In the genomic region with DNA sequence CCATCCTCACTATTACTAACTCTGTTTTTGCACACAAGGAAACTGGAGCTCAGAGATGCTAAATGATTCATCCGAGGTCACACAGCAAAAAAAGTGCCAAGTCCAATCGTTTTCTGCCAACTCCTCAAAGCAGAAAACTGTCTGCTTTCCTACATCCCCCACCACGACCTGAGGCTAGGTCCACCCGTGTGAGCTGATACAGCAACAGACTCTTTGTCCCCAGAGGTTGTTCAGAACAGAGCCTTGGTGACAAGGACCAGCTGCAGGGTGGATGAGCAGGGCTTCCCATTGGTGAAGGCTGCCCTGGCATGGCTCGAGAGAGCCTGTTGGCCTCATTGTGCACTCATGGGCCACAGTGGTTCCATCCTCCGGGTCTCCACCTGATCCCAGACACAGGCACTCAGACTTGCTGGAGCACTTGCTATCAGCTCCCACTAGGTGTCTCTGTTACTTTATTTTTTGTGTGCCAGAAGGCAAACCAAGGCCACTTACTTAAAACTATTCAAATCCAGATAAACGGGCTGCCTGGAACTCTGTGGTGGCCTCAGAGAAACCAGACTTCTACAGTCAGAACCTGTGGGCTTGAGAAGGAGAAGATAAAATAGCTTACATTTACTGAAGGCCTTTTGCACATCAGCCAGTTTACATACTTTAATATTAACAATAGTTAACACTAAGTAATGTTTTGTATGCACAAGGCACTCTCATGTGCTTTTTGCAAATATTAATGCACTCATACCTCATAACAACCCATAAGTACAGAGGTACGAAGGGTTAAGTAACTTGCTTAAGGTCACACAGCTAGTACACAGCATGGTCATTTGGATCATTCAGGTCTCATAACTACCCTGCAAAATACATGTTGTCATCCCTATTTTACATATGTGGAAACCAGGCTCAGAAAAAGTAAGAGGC, we compare ENCODE assay signal across 8 cellular contexts.
DNase-seq lines count a peak whose midpoint lies in the region; ATAC-seq, FAIRE-seq and TF ChIP-seq lines count a peak whose summit lies in the region.

No MANE protein-coding gene starts in this region.

- no peak overlapping the region for H2BK120ac ChIP-seq in H1 (replicated peaks; ENCODE audit: low read depth, low read length)

- TF ChIP-seq POLR2A in H54 (IDR thresholded peaks at IDR 0.05; ENCODE audit: low read depth, low read length) = no peak
- TF ChIP-seq POLR2A in H1 (IDR thresholded peaks at IDR 0.05; ENCODE audit: control extremely low read depth in 1 of 2, low read depth in 2 of 2, low read length in 2 of 2) = no peak

- peak; percentile 74 for FAIRE-seq in H54 (lab: Jason Lieb, UNC)
- FAIRE-seq in H1 (lab: Jason Lieb, UNC) = peak; percentile 96

- no peak overlapping the region for H2BK5ac ChIP-seq in H1 (ENCODE audit: low read depth, low read length)

- H3K27me3 ChIP-seq in H1 (replicated peaks in 1 of 4; ENCODE audit: control insufficient read depth in 3 of 4, extremely low read depth in 1 of 4, insufficient read depth in 3 of 4, low read length in 3 of 4) (no peaks in the 10 kb centered on the region), upper lobe of right lung (no peaks in the 10 kb centered on the region)

- H2AK5ac ChIP-seq in H1 (ENCODE audit: low read depth, low read length) = no peak overlapping the region

- H4K20me1 ChIP-seq in H1 (replicated peaks in 1 of 2; ENCODE audit: control insufficient read depth in 1 of 2, insufficient read depth in 2 of 2, low read length in 2 of 2) = no peaks in the 10 kb centered on the region

- H3K56ac ChIP-seq in H1 (replicated peaks; ENCODE audit: insufficient read length, low read depth, low read length) = no peak overlapping the region

- H3K9ac ChIP-seq in H1 (replicated peaks in 1 of 4; ENCODE audit: extremely low read depth in 1 of 4, low read depth in 3 of 4, low read length in 3 of 4) = no peak overlapping the region

- no peaks in the 10 kb centered on the region for H3K4me1 ChIP-seq in H1 (replicated peaks in 1 of 4; ENCODE audit: control insufficient read depth in 3 of 4, insufficient read depth in 4 of 4, low read length in 3 of 4)
- H3K4me1 ChIP-seq in upper lobe of right lung = no peaks in the 10 kb centered on the region

- no peak overlapping the region for H3K4me2 ChIP-seq in H1 (ENCODE audit: insufficient read depth in 1 of 2, low read depth in 2 of 2, low read length in 2 of 2)

- H2AFZ ChIP-seq in H1 (ENCODE audit: low read length) = peak overlapping the region; percentile 59; the same call in 1 of the 2 replicates

- no peak overlapping the region for H3K27ac ChIP-seq in H1 (ENCODE audit: low read depth, low read length)
- no peak overlapping the region for H3K27ac ChIP-seq in upper lobe of right lung

- no peak overlapping the region for H3K4ac ChIP-seq in H1 (replicated peaks; ENCODE audit: insufficient read length, low read depth, low read length)

- no peak overlapping the region for H4K91ac ChIP-seq in H1 (replicated peaks; ENCODE audit: insufficient read length, low read length)

- no peak overlapping the region for H3K18ac ChIP-seq in H1 (ENCODE audit: extremely low read depth, low read length)

- H4K8ac ChIP-seq in H1 (ENCODE audit: extremely low read depth, insufficient read depth, low read length) = no peak overlapping the region; the same call in 1 of the 2 replicates

- intact Hi-C loops in upper lobe of right lung (cut with DNase I) = loop anchor here (2.0 kb wide), 1 partner anchor 189 kb away; no protein-coding TSS in a partner anchor

- no peaks in the 10 kb centered on the region for H3K79me2 ChIP-seq in H1 (ENCODE audit: control insufficient read depth in 1 of 2, insufficient read depth in 2 of 2, low read length in 2 of 2)

- ATAC-seq in upper lobe of right lung = peak; percentile 96
- no peak for ATAC-seq in GM21447 (IDR thresholded peaks at IDR 0.05; ENCODE audit: unreplicated experiment)

- H4K5ac ChIP-seq in H1 (ENCODE audit: insufficient read length, low read depth, low read length) = no peak overlapping the region

- H3K14ac ChIP-seq in H1 (ENCODE audit: insufficient read length) = no peak overlapping the region

- WGBS in H1 (ENCODE audit: extremely low coverage in 1 of 2, insufficient coverage in 1 of 2, insufficient read length in 1 of 2, insufficient replicate concordance in 2 of 2, low coverage in 1 of 2, low lambda C conversion rate in 2 of 2, missing lambda C conversion rate in 1 of 2), 2 experiments = 67% methylated on average over 8 of the region's 8 CpGs; no CpG with 5 or more reads in 1 of the 2 experiments

- no peaks in the 10 kb centered on the region for H3K23me2 ChIP-seq in H1 (ENCODE audit: low read depth, low read length)

- no peak overlapping the region for H2BK20ac ChIP-seq in H1 (ENCODE audit: low read length)

- DNase-seq in DMS114 treated with DMSO at 0.1 percent for 48 hours (lab: John Stamatoyannopoulos, UW; ENCODE audit: unreplicated experiment) = peak; percentile 75
- peak; percentile 36 for DNase-seq in H54 (ENCODE audit: insufficient read length, low spot score)
- peak; percentile 7 for DNase-seq in NCI-H187 treated with DMSO at 0.1 percent for 48 hours (lab: John Stamatoyannopoulos, UW)
- DNase-seq in T follicular helper cell (ENCODE audit: low read depth) = peak; percentile 5
- DNase-seq in H1 (ENCODE audit: low read depth in 1 of 2, low spot score in 2 of 2) = peak; percentile 41 to 54
- DNase-seq in lung microvascular endothelial cell (ENCODE audit: low read depth in 2 of 2) = peak; percentile 78 to 84
- no peak for DNase-seq in upper lobe of right lung

- H3K4me3 ChIP-seq in H1 (ENCODE audit: extremely low read depth in 1 of 4, insufficient read depth in 2 of 4, low read depth in 3 of 4, low read length in 4 of 4) (no peak overlapping the region), upper lobe of right lung (no peak overlapping the region)

- H3K36me3 ChIP-seq in H1 (ENCODE audit: control insufficient read depth in 2 of 4, insufficient read depth in 4 of 4, low read length in 3 of 4) (no peaks in the 10 kb centered on the region), upper lobe of right lung (no peaks in the 10 kb centered on the region)

- H2BK12ac ChIP-seq in H1 (ENCODE audit: low read depth, low read length) = no peak overlapping the region

- CTCF ChIA-PET in H1 (lab: Charles Lee; ENCODE audit: partially characterized antibody) = interaction anchor here (0.6 to 5.1 kb wide), 60 partner anchors 11 to 760 kb away, joined by 3 to 46 read pairs (median 4); partner anchors contain the start of gene CTIF

- TF ChIP-seq RAD21 in H1 (IDR thresholded peaks at IDR 0.05 in 1 of 2, conservative IDR thresholded peaks at IDR 0.05 in 1 of 2; ENCODE audit: low read depth in 2 of 2, low read length in 2 of 2) = peak; percentile 94 to 97

- no peak overlapping the region for H2BK15ac ChIP-seq in H1 (ENCODE audit: low read length)

- H3K9me3 ChIP-seq in H1 (ENCODE audit: insufficient read depth in 2 of 2, low read depth in 1 of 2, low read length in 1 of 2) (0 out of 4 replicates have a peak, but pooled peaks cover 0 to 2% of the 10 kb centered on the region in 2 experiments), upper lobe of right lung (no peaks in the 10 kb centered on the region)

- TF ChIP-seq EP300 in H1 (IDR thresholded peaks at IDR 0.05; ENCODE audit: borderline replicate concordance in 1 of 2, low read depth in 2 of 2, low read length in 2 of 2) = no peak

- H3K79me1 ChIP-seq in H1 (ENCODE audit: low read depth, low read length) = no peaks in the 10 kb centered on the region

- no peak overlapping the region for H3K23ac ChIP-seq in H1 (ENCODE audit: insufficient read length)

- POLR2A ChIA-PET in H1 (lab: Charles Lee; ENCODE audit: partially characterized antibody) = interaction anchor here (0.8 kb wide), 1 partner anchor 1011 kb away, joined by 3 read pairs; the partner anchor contains the start of gene C18orf32

- TF ChIP-seq CTCF in H1 (IDR thresholded peaks at IDR 0.05; ENCODE audit: control extremely low read depth in 1 of 3, insufficient read depth in 1 of 3, low read depth in 1 of 3, low read length in 3 of 3) = peak; percentile 55 to 93 (median 84)
- TF ChIP-seq CTCF in upper lobe of right lung (IDR thresholded peaks at IDR 0.05) = peak; percentile 86

TF ChIP-seq in H1, 55 proteins besides CTCF, POLR2A, EP300 and RAD21:
- TF ChIP-seq CHD2 (IDR thresholded peaks at IDR 0.05; ENCODE audit: low read length) (no peak), HDAC2 (IDR thresholded peaks at IDR 0.05; ENCODE audit: borderline replicate concordance in 1 of 2, low read depth in 2 of 2, low read length in 2 of 2) (no peak), NANOG (IDR thresholded peaks at IDR 0.05; ENCODE audit: insufficient read depth, low read depth, low read length, poor library complexity, severe bottlenecking) (no peak), GTF2F1 (IDR thresholded peaks at IDR 0.05; ENCODE audit: borderline replicate concordance, low read depth, low read length) (no peak), EZH2 (IDR thresholded peaks at IDR 0.05; ENCODE audit: low read depth, low read length, severe bottlenecking) (no peak), HDAC6 (IDR thresholded peaks at IDR 0.05; ENCODE audit: low read depth, low read length) (no peak), RFX5 (IDR thresholded peaks at IDR 0.05; ENCODE audit: borderline replicate concordance, low read depth, low read length) (no peak), KDM1A (IDR thresholded peaks at IDR 0.05; ENCODE audit: borderline replicate concordance, low read length) (no peak), SIRT6 (IDR thresholded peaks at IDR 0.05; ENCODE audit: low read length) (no peak), SRF (IDR thresholded peaks at IDR 0.05; ENCODE audit: low read depth, low read length) (no peak), KDM5A (IDR thresholded peaks at IDR 0.05; ENCODE audit: low read length) (no peak), CTBP2 (IDR thresholded peaks at IDR 0.05; ENCODE audit: borderline replicate concordance, insufficient read depth, insufficient read length, low read length) (no peak), YY1 (IDR thresholded peaks at IDR 0.05; ENCODE audit: low read depth, low read length) (no peak), TBP (IDR thresholded peaks at IDR 0.05; ENCODE audit: low read depth, low read length) (no peak)
TF ChIP-seq in H1: peak in this region for 0.
